Comparison of ENCODE assay signal across 11 cellular contexts in the genomic region with DNA sequence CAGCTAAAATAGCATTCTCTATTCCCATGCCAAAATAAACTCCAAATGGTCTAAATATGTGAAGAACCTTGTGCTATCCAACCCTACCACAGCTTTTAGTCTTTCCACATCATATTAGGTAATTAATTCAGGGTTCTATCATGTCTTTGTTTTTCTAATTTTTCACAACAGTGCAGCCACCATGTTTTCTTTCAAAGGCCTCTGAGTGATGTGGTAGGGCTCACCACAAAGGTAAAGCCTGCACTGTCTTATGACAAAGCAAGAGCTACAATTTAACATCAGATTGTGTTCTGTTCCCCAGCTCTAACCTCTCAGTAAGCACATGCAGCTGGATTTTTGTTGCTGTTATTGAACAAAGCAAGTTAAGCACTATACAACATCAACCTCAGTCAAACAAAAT. TPM values are rescaled to one million over a fixed set of nuclear protein-coding genes. Genes with fewer than 3 reads are reported as not detected.
DNase-seq lines count a peak whose midpoint lies in the region; ATAC-seq and TF ChIP-seq lines count a peak whose summit lies in the region.
"Had no signal": no experiment of that assay in that cellular context is flagged by ENCODE, and none has a peak within 500 bp of the region (broad histone marks: within the 10 kb centered on the region; RNA-seq: fewer than 3 reads in every experiment).

No MANE protein-coding gene starts in this region.

- TF ChIP-seq CTCF in breast epithelium (IDR thresholded peaks at IDR 0.05) (no peak), MCF 10A (IDR thresholded peaks at IDR 0.05; ENCODE audit: unreplicated experiment) (no peak), thoracic aorta (IDR thresholded peaks at IDR 0.05) (no peak)

- no TSS peak for BruUV-seq in MCF 10A (replicated peaks; lab: Mats Ljungman, UMichigan)

- no peak overlapping the region for H3K27ac Mint-ChIP-seq in MCF 10A (ENCODE audit: low read depth, unreplicated experiment)

- no peak overlapping the region for H3K4me3 Mint-ChIP-seq in MCF 10A (ENCODE audit: unreplicated experiment)

- H3K4me3 ChIP-seq in breast epithelium (no peak overlapping the region), thoracic aorta (peak overlapping the region; percentile 65), H7 (ENCODE audit: insufficient read depth, low read depth, low read length) (no peak overlapping the region)

- no peaks in the 10 kb centered on the region for H3K36me3 ChIP-seq in breast epithelium
- no peaks in the 10 kb centered on the region for H3K36me3 ChIP-seq in thoracic aorta
- no peaks in the 10 kb centered on the region for H3K36me3 ChIP-seq in H7 (replicated peaks; ENCODE audit: control insufficient read depth, insufficient read depth, low read length)
- H3K36me3 ChIP-seq: brain microvascular endothelial cell had no signal

- H3K4me1 ChIP-seq in breast epithelium = no peaks in the 10 kb centered on the region
- H3K4me1 ChIP-seq in thoracic aorta (ENCODE audit: control insufficient read depth in 1 of 2, low read depth in 2 of 2) = peaks cover 38 to 94% of the 10 kb centered on the region in 2 donors

- H3K27me3 ChIP-seq in breast epithelium = no peaks in the 10 kb centered on the region
- no peaks in the 10 kb centered on the region for H3K27me3 ChIP-seq in thoracic aorta (replicated peaks; ENCODE audit: insufficient read depth)
- H3K27me3 ChIP-seq in H7 (ENCODE audit: control insufficient read depth, insufficient read depth, low read length) = no peaks in the 10 kb centered on the region
- H3K27me3 ChIP-seq: brain microvascular endothelial cell had no signal

- CTCF ChIA-PET in MCF 10A (lab: Yijun Ruan, JAX) = interaction anchor here (1.0 to 1.8 kb wide), 2 partner anchors 30 to 102 kb away, joined by 3 to 4 read pairs; no protein-coding TSS in a partner anchor

- ATAC-seq in HG03460 (IDR thresholded peaks at IDR 0.05; ENCODE audit: unreplicated experiment) = peak; percentile 23
- no peak for ATAC-seq in thoracic aorta (ENCODE audit: insufficient number of reproducible peaks, low FRiP score, low read depth)

- no peaks in the 10 kb centered on the region for H3K4me1 Mint-ChIP-seq in MCF 10A (ENCODE audit: insufficient read depth, unreplicated experiment)

- intact Hi-C loops in breast epithelium (cut with DNase I; ENCODE audit: low total_unique reads) = no loop called here
- intact Hi-C loops in MCF 10A (cut with micrococcal nuclease) = no loop called here

- TF ChIP-seq POLR2A in breast epithelium (IDR thresholded peaks at IDR 0.05) = no peak

- H3K9me3 Mint-ChIP-seq in MCF 10A (ENCODE audit: unreplicated experiment) = no peaks in the 10 kb centered on the region

- POLR2A ChIA-PET in MCF 10A (lab: Yijun Ruan, JAX) = no interaction called here

- H3K9me3 ChIP-seq in breast epithelium = no peaks in the 10 kb centered on the region
- no peaks in the 10 kb centered on the region for H3K9me3 ChIP-seq in thoracic aorta

- no peaks in the 10 kb centered on the region for H3K36me3 Mint-ChIP-seq in MCF 10A (ENCODE audit: insufficient read depth, unreplicated experiment)

- H3K27ac ChIP-seq in breast epithelium (peak overlapping the region; percentile 3 to 51), cingulate gyrus (ENCODE audit: low read depth, low read length) (peak overlapping the region; percentile 20), thoracic aorta (peak overlapping the region; percentile 77 to 81)

- no peak for DNase-seq in breast epithelium (ENCODE audit: low spot score in 2 of 2)
- no peak for DNase-seq in MCF 10A (ENCODE audit: unreplicated experiment)
- no peak for DNase-seq in thoracic aorta (ENCODE audit: low spot score)
- no peak for DNase-seq in H7
- no peak for DNase-seq in cerebellum (ENCODE audit: low spot score)
- no peak for DNase-seq in stimulated activated CD4-positive, alpha-beta T cell treated with anti-CD3 and anti-CD28 coated beads, Interleukin-4, amount 100 ng/mL, for 24 hours
- DNase-seq: brain microvascular endothelial cell, GOT3, NCI-H446 had no signal

- peaks cover 69% of the 10 kb centered on the region for H3K27me3 Mint-ChIP-seq in MCF 10A (ENCODE audit: insufficient read depth, unreplicated experiment)

RNA-seq across cellular contexts. Expression of a gene that starts 52.4 kb away (rescaled TPM):
- total RNA-seq in breast epithelium (10 to 100 TPM; 27.4 to 41.8 (median 32.1) TPM), MCF 10A (2022) (0.05 and 0.07 TPM in 2 replicates), thoracic aorta (100 to 1,000 TPM in 1 of 2 donors, 10 to 100 TPM in 1; 94.0 to 104 TPM), cerebellum (114 TPM)
- 3.4 and 5.5 TPM in 2 replicates for total RNA-seq in H7 (2014; rRNA removed; shearing (Covaris generic))

Comparison
In these comparisons a context has a peak if more than half of its experiments do, and no peak if none do; other contexts are left out.
1. H3K27ac ChIP-seq: peak in every context shown above with its lines; median percentile 79 in thoracic aorta; 27 in breast epithelium; 20 in cingulate gyrus.